9 cellular contexts compared by ENCODE assay signal in genomic region chr18:63553117-63553516, GRCh38. TPM values are rescaled to one million over a fixed set of nuclear protein-coding genes. Genes with fewer than 3 reads are reported as not detected.
A peak's percentile ranks its signal among the peaks of the same experiment; 100 is the strongest.
DNase-seq lines count a peak whose midpoint lies in the region; ATAC-seq and TF ChIP-seq lines count a peak whose summit lies in the region.
"Had no signal": no experiment of that assay in that cellular context is flagged by ENCODE, and none has a peak within 500 bp of the region (broad histone marks: within the 10 kb centered on the region; RNA-seq: fewer than 3 reads in every experiment).

No MANE protein-coding gene starts in this region.

- ATAC-seq in upper lobe of right lung (peak; percentile 97), GM21447 (IDR thresholded peaks at IDR 0.05; ENCODE audit: unreplicated experiment) (no peak)

- TF ChIP-seq CTCF in HL-60 (IDR thresholded peaks at IDR 0.05; ENCODE audit: insufficient read depth, low read length) (no peak), upper lobe of right lung (IDR thresholded peaks at IDR 0.05) (no peak)

- intact Hi-C loops in upper lobe of right lung (cut with DNase I), result no loop called here

- H3K27ac ChIP-seq in HL-60 (replicated peaks) (peak overlapping the region; percentile 22), upper lobe of right lung (peak overlapping the region; percentile 0)

- H3K4me3 ChIP-seq in HL-60 (replicated peaks; ENCODE audit: insufficient read depth, low read length) (no peak overlapping the region), adipocyte (ENCODE audit: low read length) (peak overlapping the region; percentile 14), upper lobe of right lung (no peak overlapping the region)
- H3K4me3 ChIP-seq: ascending aorta had no signal

- DNase-seq in HL-60 (ENCODE audit: low read depth in 1 of 2, low spot score in 1 of 2) (peak; percentile 70 to 81), adipocyte (ENCODE audit: low read depth) (peak; percentile 93), iris pigment epithelial cell (ENCODE audit: low read depth) (peak; percentile 73), upper lobe of right lung (no peak), NAMALWA (ENCODE audit: low spot score) (no peak)
- no peak for DNase-seq in activated naive CD4-positive, alpha-beta T cell treated with anti-CD3 and anti-CD28 coated beads, Interleukin-2, amount 50 U/mL, for 16 hours
- DNase-seq: NCI-H1694 had no signal

- H3K9me3 ChIP-seq in adipocyte (ENCODE audit: control insufficient read depth, low read length) (no peaks in the 10 kb centered on the region), upper lobe of right lung (no peaks in the 10 kb centered on the region)
- H3K9me3 ChIP-seq: ascending aorta had no signal

- H3K9ac ChIP-seq in adipocyte (ENCODE audit: low read length), result peak overlapping the region; percentile 77

- no peaks in the 10 kb centered on the region for H3K36me3 ChIP-seq in adipocyte (ENCODE audit: control insufficient read depth, insufficient read depth, low read length, severe bottlenecking)
- H3K36me3 ChIP-seq in upper lobe of right lung, result no peaks in the 10 kb centered on the region
- H3K36me3 ChIP-seq: ascending aorta had no signal

- H3K4me1 ChIP-seq in adipocyte (ENCODE audit: control insufficient read depth, insufficient read depth, low read length), result peaks cover 24% of the 10 kb centered on the region
- peaks cover 15% of the 10 kb centered on the region for H3K4me1 ChIP-seq in upper lobe of right lung

- no peaks in the 10 kb centered on the region for H3K27me3 ChIP-seq in HL-60 (ENCODE audit: insufficient read depth, poor library complexity, severe bottlenecking)
- H3K27me3 ChIP-seq in adipocyte (replicated peaks; ENCODE audit: control insufficient read depth, insufficient read depth, low read length), result no peaks in the 10 kb centered on the region
- no peaks in the 10 kb centered on the region for H3K27me3 ChIP-seq in upper lobe of right lung
- H3K27me3 ChIP-seq: ascending aorta had no signal

RNA-seq across cellular contexts. Expression of gene SERPINB12, which starts 10.9 kb away (rescaled TPM):
- total RNA-seq in upper lobe of right lung, result not detected

RNA-seq across cellular contexts. Expression of gene SERPINB13, which starts 34.0 kb away (rescaled TPM):
- not detected for total RNA-seq in upper lobe of right lung
- total RNA-seq: ascending aorta had no signal

Comparison
In these comparisons a context has a peak if more than half of its experiments do, and no peak if none do; other contexts are left out.
1. DNase-seq: peak in HL-60 (2 of 2), adipocyte (single experiment) and iris pigment epithelial cell (single experiment); none in upper lobe of right lung (single experiment), NAMALWA (single experiment) and activated naive CD4-positive, alpha-beta T cell treated with anti-CD3 and anti-CD28 coated beads, Interleukin-2, amount 50 U/mL, for 16 hours (single experiment).